ENCODE assay signal across 20 cellular contexts in genomic region chr3:107452436-107452835, GRCh38.
DNase-seq lines count a peak whose midpoint lies in the region; ATAC-seq, FAIRE-seq and TF ChIP-seq lines count a peak whose summit lies in the region.
"Had no signal": no experiment of that assay in that cellular context is flagged by ENCODE, and none has a peak within 500 bp of the region (broad histone marks: within the 10 kb centered on the region; RNA-seq: fewer than 3 reads in every experiment).

No MANE protein-coding gene starts in this region.

- CTCF ChIA-PET in A549 (lab: Yijun Ruan, JAX): interaction anchor here (1.0 to 2.6 kb wide), 3 partner anchors 22 to 216 kb away, joined by 3 to 7 read pairs (median 3); no protein-coding TSS in a partner anchor

- no peak for TF ChIP-seq RAD21 in A549 (conservative IDR thresholded peaks at IDR 0.05 in 1 of 2, IDR thresholded peaks at IDR 0.05 in 1 of 2)

- DNase-seq in A549 (ENCODE audit: low read depth in 1 of 2, low spot score in 1 of 2) (no peak), HCEC 1CT (peak; percentile 74), amniotic stem cell (lab: John Stamatoyannopoulos, UW) (peak; percentile 53), fibroblast of the aortic adventitia (ENCODE audit: low read depth) (peak; percentile 45), T1000 (lab: John Stamatoyannopoulos, UW) (no peak), lower leg skin (ENCODE audit: low spot score in 2 of 2) (no peak)
- no peak for DNase-seq in stimulated activated CD4-positive, alpha-beta T cell treated with anti-CD3 and anti-CD28 coated beads, Interleukin-4, amount 100 ng/mL, for 24 hours
- DNase-seq: activated B cell treated with CpG ODN at 0.5 μM for 24 hours; activated CD4-positive, alpha-beta memory T cell treated with anti-CD3 and anti-CD28 coated beads, Interleukin-2, amount 10 ng/mL, durations not matched to agents 7 days and 5 days; activated T-cell treated with anti-CD3 and anti-CD28 coated beads, Interleukin-2, amount 50 U/mL, for 1 hour; CD4-positive, CD25-positive, alpha-beta regulatory T cell; central memory CD4-positive, alpha-beta T cell; DMS53; erythroblast; NCI-H1436; NCI-H526; right cardiac atrium had no signal

- H3K4me2 ChIP-seq in A549: no peak overlapping the region

- intact Hi-C loops in lower leg skin (cut with DNase I; ENCODE audit: low total_unique reads): no loop called here

- TF ChIP-seq POLR2A in A549 (IDR thresholded peaks at IDR 0.05; ENCODE audit: low read length) (no peak), lower leg skin (IDR thresholded peaks at IDR 0.05) (no peak)

- H3K4me3 ChIP-seq in A549 (no peak overlapping the region), fibroblast of the aortic adventitia (ENCODE audit: low read depth, low read length) (no peak overlapping the region), lower leg skin (ENCODE audit: low read depth, poor library complexity, severe bottlenecking) (no peak overlapping the region)
- H3K4me3 ChIP-seq: SJSA1 had no signal

- TF ChIP-seq CTCF in A549 (IDR thresholded peaks at IDR 0.05) (no peak), fibroblast of the aortic adventitia (IDR thresholded peaks at IDR 0.05; ENCODE audit: insufficient read depth, low read length) (no peak), lower leg skin (IDR thresholded peaks at IDR 0.05) (no peak)

- no peak for FAIRE-seq in A549 (lab: Jason Lieb, UNC)
- FAIRE-seq: HTR-8/SVneo had no signal

- no peak for ATAC-seq in A549
- ATAC-seq in HG02678 (IDR thresholded peaks at IDR 0.05; ENCODE audit: unreplicated experiment): no peak
- ATAC-seq: right cardiac atrium had no signal

- H3K9me3 ChIP-seq in A549: no peaks in the 10 kb centered on the region
- H3K9me3 ChIP-seq: SJSA1 had no signal

- no peak for TF ChIP-seq EP300 in A549 (IDR thresholded peaks at IDR 0.05)

- H3K27ac ChIP-seq in A549: no peak overlapping the region
- H3K27ac ChIP-seq: SJSA1 had no signal

- WGBS in A549 (ENCODE audit: missing lambda C conversion rate): 30% methylated on average over 2 of the region's 2 CpGs
- 68 to 71% methylated on average over 2 of the region's 2 CpGs for WGBS in lower leg skin, 2 donors

- H3K4me1 ChIP-seq in A549: no peaks in the 10 kb centered on the region
- H3K4me1 ChIP-seq: SJSA1 had no signal

- POLR2A ChIA-PET in A549 (lab: Yijun Ruan, JAX): interaction anchor here (1.1 kb wide), 1 partner anchor 23 kb away, joined by 4 read pairs; no protein-coding TSS in a partner anchor

TF ChIP-seq in A549, 52 proteins besides CTCF, POLR2A, EP300 and RAD21:
- no peak for TF ChIP-seq HOXB5 (CRISPR knock-in tag; IDR thresholded peaks at IDR 0.05)
- no peak for TF ChIP-seq FOSL2 (IDR thresholded peaks at IDR 0.05)
- TF ChIP-seq FOSL2 (CRISPR knock-in tag; IDR thresholded peaks at IDR 0.05): peak; percentile 36; the same call in 1 of the 2 replicates
- no peak for TF ChIP-seq HEYL (CRISPR knock-in tag; IDR thresholded peaks at IDR 0.05)

Comparison
In these comparisons a context has a peak if more than half of its experiments do, and no peak if none do; other contexts are left out.
1. DNase-seq: peak in HCEC 1CT (single experiment), amniotic stem cell (single experiment) and fibroblast of the aortic adventitia (single experiment); none in A549 (0 of 2), T1000 (single experiment), stimulated activated CD4-positive, alpha-beta T cell treated with anti-CD3 and anti-CD28 coated beads, Interleukin-4, amount 100 ng/mL, for 24 hours (single experiment) and lower leg skin (0 of 2).